Comparison of ENCODE assay signal across 29 cellular contexts in the genomic region with DNA sequence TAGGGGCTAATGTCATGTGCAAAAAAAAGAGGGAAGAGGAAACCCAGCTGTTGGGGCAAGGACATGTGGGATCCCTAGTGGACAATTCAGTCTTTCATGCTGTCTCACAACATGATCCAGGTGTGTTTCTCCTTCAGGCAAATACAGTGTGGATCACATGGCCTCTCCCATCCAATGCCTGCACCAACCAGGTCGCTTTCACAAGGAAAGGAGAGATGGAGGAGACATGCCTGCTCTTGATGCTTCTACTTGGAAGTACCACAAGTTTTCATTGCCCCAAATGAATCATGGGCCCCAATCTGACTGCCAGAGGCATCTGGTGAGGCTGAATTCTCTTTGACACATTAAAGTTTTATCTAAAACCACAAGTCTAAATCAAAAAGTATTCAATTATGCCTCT.
"Had no signal": no experiment of that assay in that cellular context is flagged by ENCODE, and none has a peak within 500 bp of the region (broad histone marks: within the 10 kb centered on the region; RNA-seq: fewer than 3 reads in every experiment).

No MANE protein-coding gene starts in this region.

- H3K4me3 Mint-ChIP-seq: activated CD4-positive, alpha-beta T cell treated with anti-CD3 and anti-CD28 coated beads for 36 hours; activated CD8-positive, alpha-beta T cell treated with anti-CD3 and anti-CD28 coated beads for 36 hours; activated naive CD4-positive, alpha-beta T cell treated with anti-CD3 and anti-CD28 coated beads, Interleukin-2, amount 50 U/mL, for 24 hours; activated naive CD8-positive, alpha-beta T cell treated with anti-CD3 and anti-CD28 coated beads for 36 hours; activated naive CD8-positive, alpha-beta T cell treated with anti-CD3 and anti-CD28 coated beads, Interleukin-2, amount 50 U/mL, for 24 hours; activated T-cell treated with anti-CD3 and anti-CD28 coated beads, Interleukin-2, amount 50 U/mL, for 4 hours; activated T-helper 17 cell treated with anti-CD3 and anti-CD28 coated beads, Interleukin-2, amount 50 U/mL, for 72 hours; brain; central memory CD8-positive, alpha-beta T cell; dendritic cell treated with granulocyte-macrophage colony-stimulating factor and Interleukin-4, amounts not matched to agents 40 ng/mL and 50 ng/mL, for 4 days; endodermal cell had no signal

- H3K27me3 Mint-ChIP-seq: activated naive CD4-positive, alpha-beta T cell treated with anti-CD3 and anti-CD28 coated beads, Interleukin-2, amount 50 U/mL, for 24 hours; activated naive CD8-positive, alpha-beta T cell treated with anti-CD3 and anti-CD28 coated beads for 36 hours; activated naive CD8-positive, alpha-beta T cell treated with anti-CD3 and anti-CD28 coated beads, Interleukin-2, amount 50 U/mL, for 24 hours; activated T-helper 17 cell treated with anti-CD3 and anti-CD28 coated beads, Interleukin-2, amount 50 U/mL, for 72 hours; brain had no signal

- H3K4me1 ChIP-seq: adrenal gland, ascending aorta, breast epithelium had no signal

- ATAC-seq: activated T-cell treated with anti-CD3 and anti-CD28 coated beads, Interleukin-2, amount 50 U/mL, for 4 hours had no signal

- DNase-seq: activated CD4-positive, alpha-beta T cell treated with anti-CD3 and anti-CD28 coated beads, Interleukin-2, amount 50 U/mL, for 1 hour; activated CD4-positive, alpha-beta T cell treated with anti-CD3 and anti-CD28 coated beads, Interleukin-2, amount 50 U/mL, for 48 hours; activated CD4-positive, CD25-positive, alpha-beta regulatory T cell; activated CD4-positive, CD25-positive, alpha-beta regulatory T cell treated with anti-CD3 and anti-CD28 coated beads, Interleukin-2, amount 50 U/mL, for 72 hours; activated CD8-positive, alpha-beta memory T cell treated with anti-CD3 and anti-CD28 coated beads for 24 hours; activated effector memory CD4-positive, alpha-beta T cell treated with Interleukin-2 at 50 U/mL for 16 hours; activated gamma-delta T cell treated with Interleukin-2 at 50 U/mL for 16 hours; activated naive CD4-positive, alpha-beta T cell treated with Interleukin-2 at 50 U/mL for 16 hours; activated naive CD8-positive, alpha-beta T cell treated with anti-CD3 and anti-CD28 coated beads for 36 hours; activated naive CD8-positive, alpha-beta T cell treated with anti-CD3 and anti-CD28 coated beads, Interleukin-2, amount 50 U/mL, for 24 hours; activated T-cell treated with anti-CD3 and anti-CD28 coated beads, Interleukin-2, amount 50 U/mL, for 4 hours; adrenal gland; dorsolateral prefrontal cortex; effector memory CD4-positive, alpha-beta T cell; endodermal cell; erythroblast; esophagus squamous epithelium; head of caudate nucleus; hippocampal formation had no signal

- H3K9me3 ChIP-seq: adrenal gland, ascending aorta, breast epithelium had no signal

- H3K9me3 Mint-ChIP-seq: activated naive CD4-positive, alpha-beta T cell treated with anti-CD3 and anti-CD28 coated beads, Interleukin-2, amount 50 U/mL, for 24 hours; activated T-cell treated with anti-CD3 and anti-CD28 coated beads, Interleukin-2, amount 50 U/mL, for 4 hours; activated T-helper 17 cell treated with anti-CD3 and anti-CD28 coated beads, Interleukin-2, amount 50 U/mL, for 72 hours; central memory CD8-positive, alpha-beta T cell; dendritic cell treated with granulocyte-macrophage colony-stimulating factor and Interleukin-4, amounts not matched to agents 40 ng/mL and 50 ng/mL, for 4 days had no signal

- H3K27ac Mint-ChIP-seq: activated CD4-positive, alpha-beta T cell treated with anti-CD3 and anti-CD28 coated beads for 36 hours; activated CD8-positive, alpha-beta T cell treated with anti-CD3 and anti-CD28 coated beads for 36 hours; activated naive CD4-positive, alpha-beta T cell treated with anti-CD3 and anti-CD28 coated beads, Interleukin-2, amount 50 U/mL, for 24 hours; activated naive CD8-positive, alpha-beta T cell treated with anti-CD3 and anti-CD28 coated beads for 36 hours; activated naive CD8-positive, alpha-beta T cell treated with anti-CD3 and anti-CD28 coated beads, Interleukin-2, amount 50 U/mL, for 24 hours; activated T-helper 17 cell treated with anti-CD3 and anti-CD28 coated beads, Interleukin-2, amount 50 U/mL, for 72 hours; brain; dendritic cell treated with granulocyte-macrophage colony-stimulating factor and Interleukin-4, amounts not matched to agents 40 ng/mL and 50 ng/mL, for 4 days; endodermal cell had no signal

- H3K27ac ChIP-seq: adrenal gland, ascending aorta, breast epithelium, coronary artery, dorsolateral prefrontal cortex, esophagus squamous epithelium had no signal

- H3K27me3 ChIP-seq: adrenal gland, ascending aorta, breast epithelium, dorsolateral prefrontal cortex, esophagus squamous epithelium had no signal

- H3K4me1 Mint-ChIP-seq: activated naive CD4-positive, alpha-beta T cell treated with anti-CD3 and anti-CD28 coated beads, Interleukin-2, amount 50 U/mL, for 24 hours had no signal

- H3K36me3 ChIP-seq: adrenal gland, ascending aorta, breast epithelium, esophagus squamous epithelium had no signal

- H3K4me3 ChIP-seq: adrenal gland, ascending aorta, breast epithelium, coronary artery, dorsolateral prefrontal cortex, esophagus squamous epithelium had no signal
